1 cellular context compared by ENCODE assay signal in the genomic region with DNA sequence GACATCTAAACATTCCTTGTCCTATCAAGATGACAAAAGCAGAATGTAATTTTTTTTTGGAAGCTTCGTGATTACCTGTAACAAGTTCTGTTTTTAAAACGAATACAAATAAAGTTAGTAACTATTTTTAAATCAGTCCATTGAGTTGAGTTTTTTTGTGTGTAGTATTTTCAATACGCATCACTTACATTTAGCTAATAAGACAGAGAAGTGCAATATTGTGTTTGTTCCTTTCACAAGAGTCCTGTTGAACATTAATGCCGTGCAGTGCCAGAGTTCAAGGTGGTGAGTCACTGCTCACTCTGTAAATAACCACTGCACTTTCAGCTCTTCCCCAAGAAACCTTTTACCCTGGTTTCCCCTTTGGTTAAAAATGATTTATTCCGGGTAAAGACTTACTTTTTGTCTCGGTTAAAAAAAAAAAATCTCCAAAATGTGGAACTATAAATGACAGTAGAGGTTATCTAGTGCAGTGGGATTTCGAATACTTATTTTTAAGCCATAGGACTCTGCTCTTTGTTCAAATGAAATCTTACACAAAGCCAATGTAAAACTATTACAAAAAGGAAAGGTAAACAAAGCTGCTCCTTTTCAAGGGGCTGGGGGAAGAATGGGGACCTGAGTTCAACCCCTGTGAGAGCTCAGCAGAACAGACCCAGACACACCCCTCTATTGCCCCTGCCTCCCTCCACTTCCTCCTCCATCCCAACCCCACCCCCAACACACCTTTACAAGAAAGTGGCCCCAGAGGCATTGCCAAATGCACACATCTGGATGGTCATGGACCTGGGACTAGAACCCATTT.
TF ChIP-seq lines count a peak whose summit lies in the region.

No MANE protein-coding gene starts in this region.

TF ChIP-seq in SK-N-SH treated with all-trans-retinoic acid at 6 μM for 48 hours, 23 proteins besides CTCF, POLR2A, EP300 and RAD21 (continued from another document):
- TF ChIP-seq, protein P1, sequence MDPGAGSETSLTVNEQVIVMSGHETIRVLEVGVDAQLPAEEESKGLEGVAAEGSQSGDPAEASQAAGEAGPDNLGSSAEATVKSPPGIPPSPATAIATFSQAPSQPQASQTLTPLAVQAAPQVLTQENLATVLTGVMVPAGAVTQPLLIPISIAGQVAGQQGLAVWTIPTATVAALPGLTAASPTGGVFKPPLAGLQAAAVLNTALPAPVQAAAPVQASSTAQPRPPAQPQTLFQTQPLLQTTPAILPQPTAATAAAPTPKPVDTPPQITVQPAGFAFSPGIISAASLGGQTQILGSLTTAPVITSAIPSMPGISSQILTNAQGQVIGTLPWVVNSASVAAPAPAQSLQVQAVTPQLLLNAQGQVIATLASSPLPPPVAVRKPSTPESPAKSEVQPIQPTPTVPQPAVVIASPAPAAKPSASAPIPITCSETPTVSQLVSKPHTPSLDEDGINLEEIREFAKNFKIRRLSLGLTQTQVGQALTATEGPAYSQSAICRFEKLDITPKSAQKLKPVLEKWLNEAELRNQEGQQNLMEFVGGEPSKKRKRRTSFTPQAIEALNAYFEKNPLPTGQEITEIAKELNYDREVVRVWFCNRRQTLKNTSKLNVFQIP (CRISPR knock-in tag; IDR thresholded peaks at IDR 0.05; ENCODE audit: borderline replicate concordance, low read depth), result no peak
